In the genomic region with DNA sequence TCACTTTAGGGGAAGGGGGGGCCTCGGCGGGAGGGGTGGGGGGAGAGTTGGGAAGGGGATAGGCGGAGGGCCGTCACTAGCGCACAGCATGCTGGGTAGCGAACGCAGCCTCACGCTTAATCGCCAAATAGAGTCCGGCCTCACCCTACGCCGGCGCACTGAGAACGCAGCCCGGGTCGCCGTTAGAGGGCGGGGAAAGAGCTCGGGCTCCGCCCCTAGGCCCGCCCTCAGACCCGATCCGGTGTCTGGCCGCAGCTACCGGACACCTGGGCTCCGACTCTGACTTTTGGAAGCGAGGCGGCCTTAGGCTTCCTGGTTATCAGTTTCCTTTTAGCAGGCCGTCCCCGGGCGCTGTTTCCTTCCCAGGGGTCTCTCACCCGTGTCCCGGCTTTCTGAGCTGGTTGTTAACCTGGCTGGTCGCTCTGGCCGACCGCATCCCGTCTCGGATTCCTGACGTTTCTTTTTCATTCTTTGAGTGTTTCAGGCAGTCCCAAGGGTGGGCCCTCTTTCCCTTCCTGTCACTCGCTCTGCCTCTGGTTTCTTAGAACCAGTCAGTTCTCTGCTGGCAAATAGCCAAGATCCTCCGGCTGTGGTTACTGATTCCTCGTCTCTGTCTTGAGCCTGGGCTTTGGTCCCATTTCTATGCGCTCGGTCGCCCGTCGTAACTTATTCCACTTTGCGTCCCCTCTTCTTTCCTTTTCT, we compare ENCODE assay signal across 8 cellular contexts. TPM values are rescaled to one million over a fixed set of nuclear protein-coding genes. Genes with fewer than 3 reads are reported as not detected.
A peak's percentile ranks its signal among the peaks of the same experiment; 100 is the strongest.
DNase-seq lines count a peak whose midpoint lies in the region; ATAC-seq, FAIRE-seq and TF ChIP-seq lines count a peak whose summit lies in the region.

No MANE protein-coding gene starts in this region.

- H3K4me1 Mint-ChIP-seq in type B pancreatic cell (ENCODE audit: unreplicated experiment), result peaks cover 28% of the 10 kb centered on the region

- peak in 3 of 12 donors; percentile 16 to 26 (median 18) for TF ChIP-seq CTCF in heart left ventricle (IDR thresholded peaks at IDR 0.05)
- no peak for TF ChIP-seq CTCF in type B pancreatic cell (conservative IDR thresholded peaks at IDR 0.05)

- peak overlapping the region; percentile 84 for H3K27ac ChIP-seq in adipose tissue (ENCODE audit: low read depth, low read length)
- H3K27ac ChIP-seq in heart left ventricle, result peak overlapping the region; percentile 87 to 100 (median 98)

- H3K27ac Mint-ChIP-seq in type B pancreatic cell, result peak overlapping the region; percentile 99

- intact Hi-C loops in heart left ventricle (cut with DNase I), result loop anchor here in 3 of 10 donors (2.0 to 5.0 kb wide), 3 partner anchors 41 to 46 kb away; no protein-coding TSS in a partner anchor

- peak; percentile 98 for FAIRE-seq in GM12891 (lab: Jason Lieb, UNC)

- ATAC-seq in HG02798 (IDR thresholded peaks at IDR 0.05; ENCODE audit: poor library complexity, unreplicated experiment) (peak; percentile 97), heart left ventricle (peak; percentile 98 to 100 (median 99))

- no peaks in the 10 kb centered on the region for H3K9me3 ChIP-seq in heart left ventricle

- H3K4me3 Mint-ChIP-seq in type B pancreatic cell, result peak overlapping the region; percentile 97

- DNase-seq in GM12891 (ENCODE audit: insufficient read length, low spot score), result peak; percentile 81
- peak; percentile 84 for DNase-seq in NCI-H1417 treated with DMSO at 0.1 percent for 48 hours (lab: John Stamatoyannopoulos, UW)
- peak; percentile 85 to 94 for DNase-seq in SW 1271 (lab: John Stamatoyannopoulos, UW)
- DNase-seq in heart left ventricle, result peak; percentile 97 to 98 (median 97)
- peak; percentile 95 for DNase-seq in pons (ENCODE audit: low spot score)
- DNase-seq in type B pancreatic cell (ENCODE audit: extremely low spot score, unreplicated experiment), result peak; percentile 97

- no peaks in the 10 kb centered on the region for H3K9me3 Mint-ChIP-seq in type B pancreatic cell

- no peaks in the 10 kb centered on the region for H3K27me3 Mint-ChIP-seq in type B pancreatic cell

- H3K36me3 Mint-ChIP-seq in type B pancreatic cell, result peaks cover 9% of the 10 kb centered on the region

- 0% methylated on average over 41 to 48 of the region's 48 CpGs for WGBS in adipose tissue, 3 donors
- 0 to 1% (median 0%) methylated on average over 32 to 48 of the region's 48 CpGs for WGBS in heart left ventricle, 4 donors

- peak overlapping the region; percentile 64 to 99 (median 96) for H3K4me3 ChIP-seq in heart left ventricle

- H3K4me1 ChIP-seq in heart left ventricle, result peaks cover 3 to 36% (median 23%) of the 10 kb centered on the region in 12 donors

- TF ChIP-seq POLR2A in GM12891 (IDR thresholded peaks at IDR 0.05; ENCODE audit: low read depth, low read length) (peak; percentile 72), heart left ventricle (IDR thresholded peaks at IDR 0.05) (peak in 1 of 2 donors; percentile 59)

- no peaks in the 10 kb centered on the region for H3K27me3 ChIP-seq in heart left ventricle

- H3K36me3 ChIP-seq in heart left ventricle, result peaks cover 0 to 5% (median 0%) of the 10 kb centered on the region in 9 donors

TF ChIP-seq in GM12891, 5 proteins besides CTCF, POLR2A, EP300 and RAD21:
- TF ChIP-seq SPI1 (IDR thresholded peaks at IDR 0.05; ENCODE audit: low read depth, low read length) (no peak), POLR2AphosphoS5 (IDR thresholded peaks at IDR 0.05; ENCODE audit: low read depth, low read length) (peak; percentile 85), POU2F2 (IDR thresholded peaks at IDR 0.05; ENCODE audit: low read depth, low read length) (0 out of 2 replicates have a peak, but pooled peaks have one; percentile 11)

RNA-seq across cellular contexts. Expression of a gene that starts 0.4 kb away (rescaled TPM):
- polyA plus RNA-seq in GM12891 (2012; ENCODE audit: low read depth, missing spikeins), result 3.8 TPM
- polyA plus RNA-seq in adipose tissue (10 to 100 TPM in 2 of 3 donors, 1 to 10 TPM in 1; 5.1 to 17.1 (median 14.8) TPM), heart left ventricle (10 to 100 TPM; 11.0 to 21.3 TPM)
- total RNA-seq in heart left ventricle (10 to 100 TPM; 29.3 to 60.3 (median 45.3) TPM), type B pancreatic cell (ENCODE audit: low replicate concordance) (34.1 and 39.3 TPM in 2 replicates)

RNA-seq across cellular contexts. Expression of a gene that starts 1.1 kb away (rescaled TPM):
- polyA plus RNA-seq in GM12891 (2012; ENCODE audit: low read depth, missing spikeins), result 6.0 TPM
- polyA plus RNA-seq in adipose tissue (1 to 10 TPM; 2.4 to 7.4 (median 3.0) TPM), heart left ventricle (10 to 100 TPM in 1 of 2 donors, 1 to 10 TPM in 1; 7.5 to 11.8 TPM)
- total RNA-seq in heart left ventricle (10 to 100 TPM in 4 of 9 donors, 1 to 10 TPM in 5; 6.4 to 11.9 (median 8.6) TPM), type B pancreatic cell (ENCODE audit: low replicate concordance) (10.0 and 11.4 TPM in 2 replicates)

Comparison
In these comparisons a context has a peak if more than half of its experiments do, and no peak if none do; other contexts are left out.
1. Peak in every context shown above with its lines: DNase-seq, ATAC-seq, H3K4me3 ChIP-seq and H3K27ac ChIP-seq.